In the genomic region with DNA sequence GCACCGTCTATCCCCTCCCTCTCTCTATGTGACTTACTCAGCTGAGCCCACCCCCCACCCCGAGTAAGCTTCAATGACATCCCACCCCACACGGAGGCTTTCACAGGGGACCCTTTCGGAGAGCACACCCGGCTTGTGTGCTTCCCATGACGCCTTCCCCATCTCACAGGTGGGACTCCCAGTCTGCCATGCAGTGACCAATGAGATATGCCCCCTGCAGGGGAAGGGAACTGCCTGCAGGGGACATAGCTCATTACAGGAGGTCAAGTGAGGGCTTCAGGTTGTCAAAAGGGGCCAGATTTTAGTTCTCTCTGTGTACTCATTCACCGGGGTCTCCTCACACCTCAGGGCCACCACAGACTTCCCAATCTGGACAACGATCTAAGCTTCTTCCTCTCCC, we compare ENCODE assay signal across 1 cellular context.
TF ChIP-seq lines count a peak whose summit lies in the region.

No MANE protein-coding gene starts in this region.

TF ChIP-seq in WTC11, 78 proteins besides CTCF, POLR2A, EP300 and RAD21 (continued from another document):
- TF ChIP-seq ATF3 (CRISPR knock-in tag; conservative IDR thresholded peaks at IDR 0.05) = no peak
